Comparison of ENCODE assay signal across 3 cellular contexts in the genomic region with DNA sequence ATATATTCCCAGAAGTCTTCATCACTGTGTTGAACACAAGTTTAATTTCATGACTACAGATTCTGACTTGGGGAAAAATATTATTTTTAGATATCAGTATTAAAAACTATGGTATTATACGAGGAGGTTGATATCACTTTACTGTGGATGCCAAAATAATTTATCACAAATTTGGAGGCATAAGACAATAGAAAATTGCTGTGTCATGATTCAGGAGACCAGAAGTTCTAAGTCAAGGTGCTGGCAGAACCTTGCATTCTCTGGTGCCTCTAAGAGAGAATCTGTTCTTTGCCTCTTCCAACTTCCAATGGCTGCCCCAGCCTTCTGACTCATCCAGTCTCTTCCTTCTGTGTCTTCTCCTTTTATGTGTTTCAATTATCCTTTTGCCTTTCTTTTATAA.
TF ChIP-seq lines count a peak whose summit lies in the region.

No MANE protein-coding gene starts in this region.

TF ChIP-seq in HepG2, 621 proteins besides CTCF, POLR2A, EP300 and RAD21 (continues in another document):
- TF ChIP-seq NFE2L1 (CRISPR knock-in tag; IDR thresholded peaks at IDR 0.05; ENCODE audit: borderline replicate concordance) (no peak), MAFK (conservative IDR thresholded peaks at IDR 0.05 in 1 of 2, IDR thresholded peaks at IDR 0.05 in 1 of 2; ENCODE audit: low read length in 2 of 2) (peak; percentile 19 to 49; a peak in 3 of 4 replicates), CHD2 (IDR thresholded peaks at IDR 0.05; ENCODE audit: low read depth, low read length) (no peak), ZNF781 (CRISPR knock-in tag; IDR thresholded peaks at IDR 0.05; ENCODE audit: borderline replicate concordance, not compliant biosample characterization) (no peak)
- TF ChIP-seq, protein P1, sequence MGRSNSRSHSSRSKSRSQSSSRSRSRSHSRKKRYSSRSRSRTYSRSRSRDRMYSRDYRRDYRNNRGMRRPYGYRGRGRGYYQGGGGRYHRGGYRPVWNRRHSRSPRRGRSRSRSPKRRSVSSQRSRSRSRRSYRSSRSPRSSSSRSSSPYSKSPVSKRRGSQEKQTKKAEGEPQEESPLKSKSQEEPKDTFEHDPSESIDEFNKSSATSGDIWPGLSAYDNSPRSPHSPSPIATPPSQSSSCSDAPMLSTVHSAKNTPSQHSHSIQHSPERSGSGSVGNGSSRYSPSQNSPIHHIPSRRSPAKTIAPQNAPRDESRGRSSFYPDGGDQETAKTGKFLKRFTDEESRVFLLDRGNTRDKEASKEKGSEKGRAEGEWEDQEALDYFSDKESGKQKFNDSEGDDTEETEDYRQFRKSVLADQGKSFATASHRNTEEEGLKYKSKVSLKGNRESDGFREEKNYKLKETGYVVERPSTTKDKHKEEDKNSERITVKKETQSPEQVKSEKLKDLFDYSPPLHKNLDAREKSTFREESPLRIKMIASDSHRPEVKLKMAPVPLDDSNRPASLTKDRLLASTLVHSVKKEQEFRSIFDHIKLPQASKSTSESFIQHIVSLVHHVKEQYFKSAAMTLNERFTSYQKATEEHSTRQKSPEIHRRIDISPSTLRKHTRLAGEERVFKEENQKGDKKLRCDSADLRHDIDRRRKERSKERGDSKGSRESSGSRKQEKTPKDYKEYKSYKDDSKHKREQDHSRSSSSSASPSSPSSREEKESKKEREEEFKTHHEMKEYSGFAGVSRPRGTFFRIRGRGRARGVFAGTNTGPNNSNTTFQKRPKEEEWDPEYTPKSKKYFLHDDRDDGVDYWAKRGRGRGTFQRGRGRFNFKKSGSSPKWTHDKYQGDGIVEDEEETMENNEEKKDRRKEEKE (IDR thresholded peaks at IDR 0.05) = no peak
- TF ChIP-seq, protein P2, sequence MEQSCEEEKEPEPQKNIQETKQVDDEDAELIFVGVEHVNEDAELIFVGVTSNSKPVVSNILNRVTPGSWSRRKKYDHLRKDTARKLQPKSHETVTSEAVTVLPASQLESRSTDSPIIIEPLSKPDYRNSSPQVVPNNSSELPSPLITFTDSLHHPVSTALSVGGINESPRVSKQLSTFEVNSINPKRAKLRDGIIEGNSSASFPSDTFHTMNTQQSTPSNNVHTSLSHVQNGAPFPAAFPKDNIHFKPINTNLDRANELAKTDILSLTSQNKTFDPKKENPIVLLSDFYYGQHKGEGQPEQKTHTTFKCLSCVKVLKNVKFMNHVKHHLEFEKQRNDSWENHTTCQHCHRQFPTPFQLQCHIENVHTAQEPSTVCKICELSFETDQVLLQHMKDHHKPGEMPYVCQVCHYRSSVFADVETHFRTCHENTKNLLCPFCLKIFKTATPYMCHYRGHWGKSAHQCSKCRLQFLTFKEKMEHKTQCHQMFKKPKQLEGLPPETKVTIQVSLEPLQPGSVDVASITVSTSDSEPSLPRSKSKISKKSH (CRISPR knock-in tag; IDR thresholded peaks at IDR 0.05; ENCODE audit: borderline replicate concordance) = no peak
- TF ChIP-seq, protein P3, sequence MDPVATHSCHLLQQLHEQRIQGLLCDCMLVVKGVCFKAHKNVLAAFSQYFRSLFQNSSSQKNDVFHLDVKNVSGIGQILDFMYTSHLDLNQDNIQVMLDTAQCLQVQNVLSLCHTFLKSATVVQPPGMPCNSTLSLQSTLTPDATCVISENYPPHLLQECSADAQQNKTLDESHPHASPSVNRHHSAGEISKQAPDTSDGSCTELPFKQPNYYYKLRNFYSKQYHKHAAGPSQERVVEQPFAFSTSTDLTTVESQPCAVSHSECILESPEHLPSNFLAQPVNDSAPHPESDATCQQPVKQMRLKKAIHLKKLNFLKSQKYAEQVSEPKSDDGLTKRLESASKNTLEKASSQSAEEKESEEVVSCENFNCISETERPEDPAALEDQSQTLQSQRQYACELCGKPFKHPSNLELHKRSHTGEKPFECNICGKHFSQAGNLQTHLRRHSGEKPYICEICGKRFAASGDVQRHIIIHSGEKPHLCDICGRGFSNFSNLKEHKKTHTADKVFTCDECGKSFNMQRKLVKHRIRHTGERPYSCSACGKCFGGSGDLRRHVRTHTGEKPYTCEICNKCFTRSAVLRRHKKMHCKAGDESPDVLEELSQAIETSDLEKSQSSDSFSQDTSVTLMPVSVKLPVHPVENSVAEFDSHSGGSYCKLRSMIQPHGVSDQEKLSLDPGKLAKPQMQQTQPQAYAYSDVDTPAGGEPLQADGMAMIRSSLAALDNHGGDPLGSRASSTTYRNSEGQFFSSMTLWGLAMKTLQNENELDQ (CRISPR knock-in tag; IDR thresholded peaks at IDR 0.05; ENCODE audit: borderline replicate concordance) = no peak

TF ChIP-seq in A549, 52 proteins besides CTCF, POLR2A, EP300 and RAD21:
- no peak for TF ChIP-seq CHD4 (IDR thresholded peaks at IDR 0.05; ENCODE audit: borderline replicate concordance)
- TF ChIP-seq ZFP36 (IDR thresholded peaks at IDR 0.05; ENCODE audit: borderline replicate concordance, partially characterized antibody) = no peak
- peak; percentile 63 for TF ChIP-seq MAFK (IDR thresholded peaks at IDR 0.05; ENCODE audit: partially characterized antibody)
- TF ChIP-seq NFE2L2 (conservative IDR thresholded peaks at IDR 0.05; ENCODE audit: low read length) = peak; percentile 61
- no peak for TF ChIP-seq CHD2 (IDR thresholded peaks at IDR 0.05; ENCODE audit: low read length, partially characterized antibody)
- TF ChIP-seq, protein P4, sequence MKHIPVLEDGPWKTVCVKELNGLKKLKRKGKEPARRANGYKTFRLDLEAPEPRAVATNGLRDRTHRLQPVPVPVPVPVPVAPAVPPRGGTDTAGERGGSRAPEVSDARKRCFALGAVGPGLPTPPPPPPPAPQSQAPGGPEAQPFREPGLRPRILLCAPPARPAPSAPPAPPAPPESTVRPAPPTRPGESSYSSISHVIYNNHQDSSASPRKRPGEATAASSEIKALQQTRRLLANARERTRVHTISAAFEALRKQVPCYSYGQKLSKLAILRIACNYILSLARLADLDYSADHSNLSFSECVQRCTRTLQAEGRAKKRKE (CRISPR knock-in tag; IDR thresholded peaks at IDR 0.05; ENCODE audit: low read depth) = no peak
- TF ChIP-seq POLR2AphosphoS2 (conservative IDR thresholded peaks at IDR 0.05; ENCODE audit: low read length) = no peak
- TF ChIP-seq CEBPB (IDR thresholded peaks at IDR 0.05) = no peak

TF ChIP-seq in IMR-90, 13 proteins besides CTCF, POLR2A, EP300 and RAD21:
- no peak for TF ChIP-seq MAFK (IDR thresholded peaks at IDR 0.05; ENCODE audit: low read depth, low read length)
- TF ChIP-seq NFE2L2 (IDR thresholded peaks at IDR 0.05; ENCODE audit: low read depth, low read length) = peak; percentile 77
- TF ChIP-seq CHD1 (IDR thresholded peaks at IDR 0.05; ENCODE audit: low read depth, low read length) = no peak
- TF ChIP-seq CEBPB (IDR thresholded peaks at IDR 0.05; ENCODE audit: low read depth, low read length) = no peak
